1 cellular context compared by ENCODE assay signal in the genomic region with DNA sequence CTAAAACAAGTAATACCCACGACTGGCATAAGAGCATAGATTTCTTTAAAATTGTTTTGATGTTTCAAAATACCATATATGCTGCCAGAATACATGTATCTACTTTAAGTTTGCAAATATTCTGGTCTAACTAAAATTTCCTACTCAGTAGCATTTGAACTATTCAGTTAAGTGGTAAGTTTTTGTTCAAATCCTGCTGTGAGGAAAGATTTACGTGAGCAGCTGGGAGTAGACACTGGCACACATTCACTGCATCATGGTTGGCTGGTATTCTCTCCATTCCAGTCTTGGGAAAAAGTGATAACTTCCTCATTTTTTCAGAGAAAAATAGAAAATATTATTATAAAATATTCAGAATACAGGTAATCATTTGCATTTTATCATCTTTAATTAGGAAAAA.
TF ChIP-seq lines count a peak whose summit lies in the region.

No MANE protein-coding gene starts in this region.

TF ChIP-seq in A549, 52 proteins besides CTCF, POLR2A, EP300 and RAD21 (continued from another document):
- TF ChIP-seq, protein P1, sequence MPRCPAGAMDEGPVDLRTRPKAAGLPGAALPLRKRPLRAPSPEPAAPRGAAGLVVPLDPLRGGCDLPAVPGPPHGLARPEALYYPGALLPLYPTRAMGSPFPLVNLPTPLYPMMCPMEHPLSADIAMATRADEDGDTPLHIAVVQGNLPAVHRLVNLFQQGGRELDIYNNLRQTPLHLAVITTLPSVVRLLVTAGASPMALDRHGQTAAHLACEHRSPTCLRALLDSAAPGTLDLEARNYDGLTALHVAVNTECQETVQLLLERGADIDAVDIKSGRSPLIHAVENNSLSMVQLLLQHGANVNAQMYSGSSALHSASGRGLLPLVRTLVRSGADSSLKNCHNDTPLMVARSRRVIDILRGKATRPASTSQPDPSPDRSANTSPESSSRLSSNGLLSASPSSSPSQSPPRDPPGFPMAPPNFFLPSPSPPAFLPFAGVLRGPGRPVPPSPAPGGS (IDR thresholded peaks at IDR 0.05) = no peak
- TF ChIP-seq USF2 (IDR thresholded peaks at IDR 0.05) (no peak), RNF2 (IDR thresholded peaks at IDR 0.05; ENCODE audit: borderline replicate concordance, low read depth) (no peak), HMGXB4 (CRISPR knock-in tag; IDR thresholded peaks at IDR 0.05; ENCODE audit: borderline replicate concordance) (no peak), POLR2AphosphoS2 (conservative IDR thresholded peaks at IDR 0.05; ENCODE audit: low read length) (no peak), HOXB13 (CRISPR knock-in tag; IDR thresholded peaks at IDR 0.05; ENCODE audit: low read depth) (no peak), KDM5A (IDR thresholded peaks at IDR 0.05) (no peak), RARB (CRISPR knock-in tag; IDR thresholded peaks at IDR 0.05) (no peak), NFE2L2 (conservative IDR thresholded peaks at IDR 0.05; ENCODE audit: low read length) (no peak), ESRRA (IDR thresholded peaks at IDR 0.05; ENCODE audit: borderline replicate concordance, low read length) (no peak), KDM1A (IDR thresholded peaks at IDR 0.05; ENCODE audit: low read depth) (no peak)
- TF ChIP-seq, protein P2, sequence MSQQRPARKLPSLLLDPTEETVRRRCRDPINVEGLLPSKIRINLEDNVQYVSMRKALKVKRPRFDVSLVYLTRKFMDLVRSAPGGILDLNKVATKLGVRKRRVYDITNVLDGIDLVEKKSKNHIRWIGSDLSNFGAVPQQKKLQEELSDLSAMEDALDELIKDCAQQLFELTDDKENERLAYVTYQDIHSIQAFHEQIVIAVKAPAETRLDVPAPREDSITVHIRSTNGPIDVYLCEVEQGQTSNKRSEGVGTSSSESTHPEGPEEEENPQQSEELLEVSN (IDR thresholded peaks at IDR 0.05; ENCODE audit: borderline replicate concordance, low read depth) = no peak
